22 cellular contexts compared by ENCODE assay signal in the genomic region with DNA sequence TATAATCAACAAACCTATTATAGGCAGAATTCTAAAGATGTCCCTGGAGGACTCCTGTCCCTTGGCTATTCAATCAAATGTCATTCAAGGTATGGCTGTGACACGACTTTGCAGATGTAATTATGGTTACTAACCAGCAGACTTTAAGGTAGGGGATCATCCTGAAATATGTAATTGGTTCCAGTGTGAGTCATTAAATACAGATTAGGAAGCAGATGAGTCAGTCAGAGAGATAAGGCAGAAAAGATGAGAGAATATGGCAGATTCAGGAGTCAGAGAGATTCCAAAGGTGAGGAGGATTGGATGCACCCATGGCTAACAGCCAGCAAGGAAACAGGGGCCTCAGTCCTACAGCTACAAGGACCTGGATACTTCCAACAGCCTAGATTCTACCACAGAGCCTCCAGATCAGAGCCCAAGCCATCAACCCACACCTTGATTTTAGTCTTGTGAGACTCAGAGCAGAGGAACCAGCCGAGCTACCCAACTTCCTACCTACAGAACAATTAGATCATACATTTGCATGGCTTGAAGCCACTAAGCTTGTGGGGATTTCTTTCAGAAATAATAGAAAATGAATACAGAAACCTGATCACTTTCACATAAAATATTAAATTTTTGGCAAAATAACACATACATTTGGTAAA. TPM values are rescaled to one million over a fixed set of nuclear protein-coding genes. Genes with fewer than 3 reads are reported as not detected.
"Had no signal": no experiment of that assay in that cellular context is flagged by ENCODE, and none has a peak within 500 bp of the region (broad histone marks: within the 10 kb centered on the region; RNA-seq: fewer than 3 reads in every experiment).

No MANE protein-coding gene starts in this region.

- H3K4me1 Mint-ChIP-seq: activated CD4-positive, alpha-beta T cell treated with anti-CD3 and anti-CD28 coated beads, Interleukin-2, amount 10 ng/mL, durations not matched to agents 7 days and 5 days; activated naive CD8-positive, alpha-beta T cell treated with anti-CD3 and anti-CD28 coated beads, Interleukin-2, amount 10 ng/mL, durations not matched to agents 7 days and 5 days; naive B cell had no signal

- H3K27ac Mint-ChIP-seq: activated CD4-positive, alpha-beta T cell treated with anti-CD3 and anti-CD28 coated beads, Interleukin-2, amount 10 ng/mL, durations not matched to agents 7 days and 5 days; activated naive CD8-positive, alpha-beta T cell treated with anti-CD3 and anti-CD28 coated beads, Interleukin-2, amount 10 ng/mL, durations not matched to agents 7 days and 5 days had no signal

- H3K36me3 Mint-ChIP-seq: activated naive CD8-positive, alpha-beta T cell treated with anti-CD3 and anti-CD28 coated beads, Interleukin-2, amount 10 ng/mL, durations not matched to agents 7 days and 5 days had no signal

- H3K27ac ChIP-seq: body of pancreas, colonic mucosa, gastroesophageal sphincter, heart left ventricle, right atrium auricular region, transverse colon, uterus had no signal

- H3K9me3 ChIP-seq: body of pancreas, colonic mucosa, heart left ventricle, mucosa of descending colon, right atrium auricular region, transverse colon, uterus had no signal

- H3K9me3 Mint-ChIP-seq: activated naive CD8-positive, alpha-beta T cell treated with anti-CD3 and anti-CD28 coated beads, Interleukin-2, amount 10 ng/mL, durations not matched to agents 7 days and 5 days had no signal

- H3K4me3 ChIP-seq: body of pancreas, colonic mucosa, gastroesophageal sphincter, heart left ventricle, mucosa of descending colon, right atrium auricular region, transverse colon, uterus had no signal

- DNase-seq: activated CD4-positive, alpha-beta T cell treated with anti-CD3 and anti-CD28 coated beads, Interleukin-2, amount 10 ng/mL, durations not matched to agents 7 days and 5 days; activated CD4-positive, CD25-positive, alpha-beta regulatory T cell; activated naive CD8-positive, alpha-beta T cell treated with anti-CD3 and anti-CD28 coated beads, Interleukin-2, amount 10 ng/mL, durations not matched to agents 7 days and 5 days; body of pancreas; central memory CD4-positive, alpha-beta T cell; colonic mucosa; erythroblast; left ventricle myocardium superior; mesenchymal stem cell; mucosa of descending colon; naive B cell; stimulated activated CD4-positive, alpha-beta T cell treated with anti-CD3 and anti-CD28 coated beads, Interleukin-12 subunit alpha, Interleukin-12 subunit beta, amount 100 ng/mL, for 4 hours; stimulated activated CD4-positive, alpha-beta T cell treated with anti-CD3 and anti-CD28 coated beads, Interleukin-1b, Interleukin-23, amount 100 ng/mL, for 48 hours; stimulated activated naive CD4-positive, alpha-beta T cell treated with Interleukin-2 at 50 U/mL for 16 hours; substantia nigra; transverse colon; uterus had no signal

- H3K4me3 Mint-ChIP-seq: activated CD4-positive, alpha-beta T cell treated with anti-CD3 and anti-CD28 coated beads, Interleukin-2, amount 10 ng/mL, durations not matched to agents 7 days and 5 days; activated naive CD8-positive, alpha-beta T cell treated with anti-CD3 and anti-CD28 coated beads, Interleukin-2, amount 10 ng/mL, durations not matched to agents 7 days and 5 days; naive B cell; neural crest cell had no signal

- H3K36me3 ChIP-seq: colonic mucosa, gastroesophageal sphincter, heart left ventricle, right atrium auricular region, transverse colon, uterus had no signal

- H3K27me3 Mint-ChIP-seq: activated CD4-positive, alpha-beta T cell treated with anti-CD3 and anti-CD28 coated beads, Interleukin-2, amount 10 ng/mL, durations not matched to agents 7 days and 5 days had no signal

- H3K4me1 ChIP-seq: body of pancreas, colonic mucosa, right atrium auricular region, transverse colon, uterus had no signal

- H3K27me3 ChIP-seq: body of pancreas, colonic mucosa, gastroesophageal sphincter, heart left ventricle, right atrium auricular region, transverse colon, uterus had no signal

- ATAC-seq: body of pancreas, gastroesophageal sphincter, heart left ventricle, left ventricle myocardium superior, mucosa of descending colon had no signal

RNA-seq across cellular contexts. Expression of a gene that starts 34.1 kb away (rescaled TPM):
- total RNA-seq: activated CD4-positive, alpha-beta T cell treated with anti-CD3 and anti-CD28 coated beads, Interleukin-2, amount 10 ng/mL, durations not matched to agents 7 days and 5 days; activated CD8-positive, alpha-beta memory T cell treated with anti-CD3 and anti-CD28 coated beads for 36 hours; activated naive CD8-positive, alpha-beta T cell treated with anti-CD3 and anti-CD28 coated beads, Interleukin-2, amount 10 ng/mL, durations not matched to agents 7 days and 5 days had no signal
